Comparison of ENCODE assay signal across 9 cellular contexts in genomic region chr13:51729853-51730553, GRCh38.
DNase-seq lines count a peak whose midpoint lies in the region; ATAC-seq and TF ChIP-seq lines count a peak whose summit lies in the region.
"Had no signal": no experiment of that assay in that cellular context is flagged by ENCODE, and none has a peak within 500 bp of the region (broad histone marks: within the 10 kb centered on the region; RNA-seq: fewer than 3 reads in every experiment).

No MANE protein-coding gene starts in this region.

- H3K36me3 Mint-ChIP-seq in activated CD8-positive, alpha-beta T cell treated with anti-CD3 and anti-CD28 coated beads for 36 hours (ENCODE audit: low read depth), result peaks cover 13% of the 10 kb centered on the region
- H3K36me3 Mint-ChIP-seq in naive thymus-derived CD8-positive, alpha-beta T cell, result peaks cover 4 to 32% (median 27%) of the 10 kb centered on the region in 3 donors
- H3K36me3 Mint-ChIP-seq: natural killer cell treated with Interleukin-12 subunit alpha and Interleukin-12 subunit beta and Interleukin-15 and Interleukin-18, amount 100 ng/mL, for 72 hours had no signal

- ATAC-seq in activated CD8-positive, alpha-beta T cell treated with anti-CD3 and anti-CD28 coated beads for 36 hours, result peak; percentile 83
- no peak for ATAC-seq in naive thymus-derived CD8-positive, alpha-beta T cell
- ATAC-seq in GM19351 (IDR thresholded peaks at IDR 0.05; ENCODE audit: unreplicated experiment), result no peak

- no peaks in the 10 kb centered on the region for H3K9me3 Mint-ChIP-seq in activated CD8-positive, alpha-beta T cell treated with anti-CD3 and anti-CD28 coated beads for 36 hours
- no peaks in the 10 kb centered on the region for H3K9me3 Mint-ChIP-seq in naive thymus-derived CD8-positive, alpha-beta T cell
- H3K9me3 Mint-ChIP-seq: natural killer cell treated with Interleukin-12 subunit alpha and Interleukin-12 subunit beta and Interleukin-15 and Interleukin-18, amount 100 ng/mL, for 72 hours had no signal

- POLR2A ChIA-PET in activated CD8-positive, alpha-beta T cell treated with anti-CD3 and anti-CD28 coated beads for 36 hours (lab: Charles Lee), result interaction anchor here (1.0 kb wide), 1 partner anchor 108 kb away, joined by 3 read pairs; no protein-coding TSS in a partner anchor
- POLR2A ChIA-PET in naive thymus-derived CD8-positive, alpha-beta T cell (lab: Charles Lee), result no interaction called here

- peaks cover 0 to 42% (median 12%) of the 10 kb centered on the region in 6 donors for H3K4me1 ChIP-seq in spleen

- no peak overlapping the region for H3K4me3 Mint-ChIP-seq in activated CD8-positive, alpha-beta T cell treated with anti-CD3 and anti-CD28 coated beads for 36 hours
- H3K4me3 Mint-ChIP-seq in naive thymus-derived CD8-positive, alpha-beta T cell, result no peak overlapping the region
- H3K4me3 Mint-ChIP-seq: natural killer cell treated with Interleukin-12 subunit alpha and Interleukin-12 subunit beta and Interleukin-15 and Interleukin-18, amount 100 ng/mL, for 72 hours had no signal

- H3K27me3 Mint-ChIP-seq in activated CD8-positive, alpha-beta T cell treated with anti-CD3 and anti-CD28 coated beads for 36 hours, result no peaks in the 10 kb centered on the region
- H3K27me3 Mint-ChIP-seq in naive thymus-derived CD8-positive, alpha-beta T cell, result no peaks in the 10 kb centered on the region
- H3K27me3 Mint-ChIP-seq: natural killer cell treated with Interleukin-12 subunit alpha and Interleukin-12 subunit beta and Interleukin-15 and Interleukin-18, amount 100 ng/mL, for 72 hours had no signal

- peak overlapping the region in 7 of 8 donors; percentile 2 to 68 (median 52) for H3K27ac ChIP-seq in spleen

- peaks cover 2% of the 10 kb centered on the region for H3K4me1 Mint-ChIP-seq in activated CD8-positive, alpha-beta T cell treated with anti-CD3 and anti-CD28 coated beads for 36 hours (ENCODE audit: low read depth)
- peaks cover 0 to 4% (median 3%) of the 10 kb centered on the region in 4 donors for H3K4me1 Mint-ChIP-seq in naive thymus-derived CD8-positive, alpha-beta T cell

- TF ChIP-seq CTCF in activated CD8-positive, alpha-beta T cell treated with anti-CD3 and anti-CD28 coated beads for 36 hours (IDR thresholded peaks at IDR 0.05), result no peak
- TF ChIP-seq CTCF in spleen (IDR thresholded peaks at IDR 0.05 in 8 of 11, conservative IDR thresholded peaks at IDR 0.05 in 3 of 11), result no peak

- CTCF ChIA-PET in activated CD8-positive, alpha-beta T cell treated with anti-CD3 and anti-CD28 coated beads for 36 hours (lab: Charles Lee), result interaction anchor here (1.3 kb wide), 1 partner anchor 444 kb away, joined by 4 read pairs; no protein-coding TSS in a partner anchor

- peaks cover 0 to 60% (median 7%) of the 10 kb centered on the region in 6 donors for H3K36me3 ChIP-seq in spleen

- no peaks in the 10 kb centered on the region for H3K9me3 ChIP-seq in spleen

- no peak overlapping the region for H3K27ac Mint-ChIP-seq in activated CD8-positive, alpha-beta T cell treated with anti-CD3 and anti-CD28 coated beads for 36 hours
- H3K27ac Mint-ChIP-seq in naive thymus-derived CD8-positive, alpha-beta T cell, result no peak overlapping the region
- H3K27ac Mint-ChIP-seq: natural killer cell treated with Interleukin-12 subunit alpha and Interleukin-12 subunit beta and Interleukin-15 and Interleukin-18, amount 100 ng/mL, for 72 hours had no signal

- no peaks in the 10 kb centered on the region for H3K27me3 ChIP-seq in spleen (replicated peaks in 1 of 7)

- peak; percentile 68 for DNase-seq in GM03348 (ENCODE audit: low spot score)
- peak; percentile 77 for DNase-seq in activated CD8-positive, alpha-beta T cell treated with anti-CD3 and anti-CD28 coated beads for 36 hours
- peak; percentile 90 for DNase-seq in foreskin melanocyte
- no peak for DNase-seq in spleen
- no peak for DNase-seq in kidney glomerular epithelial cell (lab: John Stamatoyannopoulos, UW)
- DNase-seq in naive thymus-derived CD8-positive, alpha-beta T cell, result no peak
- no peak for DNase-seq in SW480 (ENCODE audit: low spot score)

- no peak for TF ChIP-seq POLR2A in spleen (IDR thresholded peaks at IDR 0.05)

- WGBS in spleen, 5 donors, result 81 to 87% (median 84%) methylated on average over 11 of the region's 11 CpGs

- no peak overlapping the region for H3K4me3 ChIP-seq in spleen

- intact Hi-C loops in activated CD8-positive, alpha-beta T cell treated with anti-CD3 and anti-CD28 coated beads for 36 hours (cut with micrococcal nuclease), result loop anchor here (10.0 kb wide), 1 partner anchor 115 kb away; no protein-coding TSS in a partner anchor
- intact Hi-C loops in spleen (cut with DNase I; ENCODE audit: low total_unique reads), result loop anchor here (5.0 to 10.0 kb wide), 2 partner anchors 65 to 278 kb away; partner anchors contain the start of gene INTS6

Comparison
In these comparisons a context has a peak if more than half of its experiments do, and no peak if none do; other contexts are left out.
1. DNase-seq: peak in GM03348 (single experiment), activated CD8-positive, alpha-beta T cell treated with anti-CD3 and anti-CD28 coated beads for 36 hours (single experiment) and foreskin melanocyte (single experiment); none in spleen (single experiment), kidney glomerular epithelial cell (single experiment), naive thymus-derived CD8-positive, alpha-beta T cell (0 of 10) and SW480 (single experiment).